ENCODE assay signal across 8 cellular contexts in the genomic region with DNA sequence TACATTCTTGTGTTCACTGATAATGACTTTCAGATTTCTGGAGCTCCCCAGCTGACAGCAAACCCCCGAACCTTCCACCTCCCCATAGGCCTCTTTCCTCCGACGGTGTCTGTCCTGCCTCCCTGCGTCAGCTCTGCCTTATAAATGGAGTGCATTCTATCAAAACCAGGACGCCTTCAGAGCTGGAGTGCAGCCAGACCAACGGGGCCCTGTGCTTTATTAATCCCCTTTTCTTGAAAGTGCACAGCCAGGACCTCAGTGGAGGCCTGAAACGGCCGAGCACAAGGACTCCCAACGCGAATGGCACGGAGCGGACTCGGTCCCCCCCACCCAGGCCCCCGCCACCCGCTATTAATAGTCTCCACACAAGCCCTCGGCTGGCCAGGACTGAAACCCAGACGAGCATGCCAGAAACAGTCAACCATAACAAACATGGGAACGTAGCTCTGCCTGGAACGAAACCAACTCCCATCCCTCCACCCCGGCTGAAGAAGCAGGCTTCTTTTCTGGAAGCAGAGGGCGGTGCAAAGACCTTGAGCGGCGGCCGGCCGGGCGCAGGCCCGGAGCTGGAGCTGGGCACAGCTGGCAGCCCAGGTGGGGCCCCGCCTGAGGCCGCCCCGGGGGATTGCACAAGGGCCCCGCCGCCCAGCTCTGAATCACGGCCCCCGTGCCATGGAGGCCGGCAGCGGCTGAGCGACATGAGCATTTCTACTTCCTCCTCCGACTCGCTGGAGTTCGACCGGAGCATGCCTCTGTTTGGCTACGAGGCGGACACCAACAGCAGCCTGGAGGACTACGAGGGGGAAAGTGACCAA. TPM values are rescaled to one million over a fixed set of nuclear protein-coding genes. Genes with fewer than 3 reads are reported as not detected.
DNase-seq lines count a peak whose midpoint lies in the region; ATAC-seq and TF ChIP-seq lines count a peak whose summit lies in the region.

No MANE protein-coding gene starts in this region.

- H3K27ac ChIP-seq in A673 (ENCODE audit: low read depth, low read length, poor library complexity, severe bottlenecking): peak overlapping the region; percentile 53
- peak overlapping the region; percentile 96 for H3K27ac ChIP-seq in left ventricle myocardium inferior (replicated peaks)

- H3K27me3 ChIP-seq in A673 (replicated peaks; ENCODE audit: insufficient read depth, low read depth, low read length, poor library complexity): no peaks in the 10 kb centered on the region
- no peaks in the 10 kb centered on the region for H3K27me3 ChIP-seq in left ventricle myocardium inferior (ENCODE audit: low read depth)

- DNase-seq in A673 (ENCODE audit: low spot score): peak; percentile 74
- DNase-seq in M059J (ENCODE audit: low read depth): peak; percentile 94
- DNase-seq in amniotic stem cell (lab: John Stamatoyannopoulos, UW): peak; percentile 67
- peak; percentile 85 for DNase-seq in left ventricle myocardium inferior
- DNase-seq in renal cortical epithelial cell (ENCODE audit: low read depth): peak; percentile 94
- DNase-seq in stimulated activated naive CD8-positive, alpha-beta T cell treated with anti-CD3 and anti-CD28 coated beads, Interleukin-15, Interleukin-2, amounts not matched to agents 100 U/mL and 50 U/mL, for 24 hours: no peak
- no peak for DNase-seq in activated naive CD4-positive, alpha-beta T cell (lab: John Stamatoyannopoulos, UW)
- no peak for DNase-seq in central memory CD4-positive, alpha-beta T cell

- POLR2A ChIA-PET in A673 (lab: Charles Lee; ENCODE audit: low non-redundant PET): interaction anchor here (0.6 kb wide), 1 partner anchor 255 kb away, joined by 4 read pairs; no protein-coding TSS in a partner anchor

- peaks cover 11% of the 10 kb centered on the region for H3K4me1 ChIP-seq in A673 (ENCODE audit: insufficient read depth, low read length, poor library complexity, severe bottlenecking)
- peaks cover 90% of the 10 kb centered on the region for H3K4me1 ChIP-seq in left ventricle myocardium inferior

- no peak for ATAC-seq in stimulated activated naive CD8-positive, alpha-beta T cell treated with anti-CD3 and anti-CD28 coated beads, Interleukin-15, Interleukin-2, amounts not matched to agents 100 U/mL and 50 U/mL, for 24 hours

- BruUV-seq in A673 (replicated peaks; lab: Mats Ljungman, UMichigan): no TSS peak

- intact Hi-C loops in A673 (cut with micrococcal nuclease; ENCODE audit: unreplicated experiment) (no loop called here), left ventricle myocardium inferior (cut with micrococcal nuclease) (no loop called here)

- no peaks in the 10 kb centered on the region for H3K9me3 ChIP-seq in A673 (ENCODE audit: low read depth, low read length, poor library complexity, severe bottlenecking)
- H3K9me3 ChIP-seq in left ventricle myocardium inferior (replicated peaks): no peaks in the 10 kb centered on the region

- CTCF ChIA-PET in A673 (lab: Charles Lee): interaction anchor here (0.6 kb wide), 1 partner anchor 191 kb away, joined by 3 read pairs; no protein-coding TSS in a partner anchor

- H3K4me3 ChIP-seq in A673 (ENCODE audit: low read depth, low read length, poor library complexity, severe bottlenecking) (peak overlapping the region; percentile 45), left ventricle myocardium inferior (peak overlapping the region; percentile 75)

- no peak for TF ChIP-seq CTCF in A673 (conservative IDR thresholded peaks at IDR 0.05; ENCODE audit: low read depth, low read length)
- no peak for TF ChIP-seq CTCF in left ventricle myocardium inferior (IDR thresholded peaks at IDR 0.05; ENCODE audit: borderline replicate concordance)

- H3K36me3 ChIP-seq in A673 (ENCODE audit: insufficient read depth, low read length, poor library complexity, severe bottlenecking) (no peaks in the 10 kb centered on the region), left ventricle myocardium inferior (peaks cover 38% of the 10 kb centered on the region)

RNA-seq across cellular contexts. Expression of a gene that starts 42.3 kb away (rescaled TPM):
- total RNA-seq in A673 (2021): 78.4 and 82.6 TPM in 2 replicates
- total RNA-seq in M059J (2014; rRNA removed; shearing (Covaris generic)): 103 and 135 TPM in 2 replicates
- 67.5 TPM for total RNA-seq in left ventricle myocardium inferior
- 49.1 and 57.0 TPM in 2 replicates for total RNA-seq in renal cortical epithelial cell

Comparison
In these comparisons a context has a peak if more than half of its experiments do, and no peak if none do; other contexts are left out.
1. DNase-seq: peak in A673 (single experiment), M059J (single experiment), amniotic stem cell (single experiment), left ventricle myocardium inferior (single experiment) and renal cortical epithelial cell (single experiment); none in stimulated activated naive CD8-positive, alpha-beta T cell treated with anti-CD3 and anti-CD28 coated beads, Interleukin-15, Interleukin-2, amounts not matched to agents 100 U/mL and 50 U/mL, for 24 hours (single experiment), activated naive CD4-positive, alpha-beta T cell (0 of 4) and central memory CD4-positive, alpha-beta T cell (single experiment).